Comparison of ENCODE assay signal across 22 cellular contexts in genomic region chr10:15817407-15818046, GRCh38. TPM values are rescaled to one million over a fixed set of nuclear protein-coding genes. Genes with fewer than 3 reads are reported as not detected.
A peak's percentile ranks its signal among the peaks of the same experiment; 100 is the strongest.
DNase-seq lines count a peak whose midpoint lies in the region; ATAC-seq, FAIRE-seq and TF ChIP-seq lines count a peak whose summit lies in the region.
"Had no signal": no experiment of that assay in that cellular context is flagged by ENCODE, and none has a peak within 500 bp of the region (broad histone marks: within the 10 kb centered on the region; RNA-seq: fewer than 3 reads in every experiment).

No MANE protein-coding gene starts in this region.

- no peak for TF ChIP-seq POLR2A in gastroesophageal sphincter (IDR thresholded peaks at IDR 0.05)

- H3K36me3 ChIP-seq in cardiac muscle cell = peaks cover 2% of the 10 kb centered on the region
- H3K36me3 ChIP-seq in thoracic aorta = no peaks in the 10 kb centered on the region
- peaks cover 0 to 36% of the 10 kb centered on the region in 2 donors for H3K36me3 ChIP-seq in gastroesophageal sphincter

- 21 to 56% methylated on average over 3 of the region's 3 CpGs for WGBS in gastroesophageal sphincter (ENCODE audit: low coverage in 1 of 2), 2 donors

- H3K4me1 ChIP-seq in cardiac muscle cell (ENCODE audit: low read depth) (peaks cover 13% of the 10 kb centered on the region), thoracic aorta (ENCODE audit: control insufficient read depth in 1 of 2, low read depth in 2 of 2) (peaks cover 35 to 81% of the 10 kb centered on the region in 2 donors), gastroesophageal sphincter (peaks cover 0 to 24% (median 0%) of the 10 kb centered on the region in 3 donors)

- ATAC-seq in thoracic aorta (ENCODE audit: insufficient number of reproducible peaks, low FRiP score, low read depth) (peak; percentile 21), gastroesophageal sphincter (no peak), GM19395 (IDR thresholded peaks at IDR 0.05; ENCODE audit: unreplicated experiment) (no peak)
- ATAC-seq: heart left ventricle; mucosa of descending colon; stimulated activated memory B cell treated with anti-CD40 and anti-IgM and Interleukin-4, amounts not matched to agents 10 μg/mL and 1 μg/mL and 100 μg/mL, for 72 hours; upper lobe of right lung had no signal

- H3K4me3 ChIP-seq in cardiac muscle cell (no peak overlapping the region), fibroblast of the aortic adventitia (ENCODE audit: low read depth, low read length) (no peak overlapping the region), thoracic aorta (no peak overlapping the region), gastroesophageal sphincter (no peak overlapping the region)
- H3K4me3 ChIP-seq: heart left ventricle, mucosa of descending colon, skin epidermis, upper lobe of right lung had no signal

- TF ChIP-seq CTCF in cardiac muscle cell (IDR thresholded peaks at IDR 0.05; ENCODE audit: low read depth, low read length) (no peak), fibroblast of the aortic adventitia (IDR thresholded peaks at IDR 0.05; ENCODE audit: insufficient read depth, low read length) (no peak), thoracic aorta (IDR thresholded peaks at IDR 0.05) (no peak), gastroesophageal sphincter (IDR thresholded peaks at IDR 0.05) (no peak)

- TF ChIP-seq EP300 in gastroesophageal sphincter (IDR thresholded peaks at IDR 0.05) = no peak

- no peaks in the 10 kb centered on the region for H3K27me3 ChIP-seq in cardiac muscle cell
- no peaks in the 10 kb centered on the region for H3K27me3 ChIP-seq in thoracic aorta (replicated peaks; ENCODE audit: insufficient read depth)
- H3K27me3 ChIP-seq in gastroesophageal sphincter = no peaks in the 10 kb centered on the region
- H3K27me3 ChIP-seq: heart left ventricle, upper lobe of right lung had no signal

- peak; percentile 53 to 62 for DNase-seq in cardiac muscle cell (ENCODE audit: low read depth in 1 of 2, low spot score in 1 of 2)
- DNase-seq in cardiac septum (ENCODE audit: low spot score) = no peak
- DNase-seq in NCI-H226 = peak; percentile 28
- DNase-seq in fibroblast of the aortic adventitia (ENCODE audit: low read depth) = peak; percentile 63
- DNase-seq in thoracic aorta (ENCODE audit: low spot score) = no peak
- DNase-seq in GM19239 (ENCODE audit: insufficient read length, low spot score) = no peak
- DNase-seq: activated CD4-positive, alpha-beta T cell treated with anti-CD3 and anti-CD28 coated beads for 1 hour; activated naive CD8-positive, alpha-beta T cell treated with anti-CD3 and anti-CD28 coated beads, Interleukin-2, amount 10 ng/mL, durations not matched to agents 7 days and 5 days; cerebellar nuclear complex; erythroblast; GF-D8; heart left ventricle; mucosa of descending colon; NCI-H446; SHP77 treated with DMSO at 0.1 percent for 48 hours; T-helper 9 cell; upper lobe of right lung had no signal

- intact Hi-C loops in cardiac septum (cut with DNase I) = no loop called here

- no peak for FAIRE-seq in GM19239 (lab: Jason Lieb, UNC)
- FAIRE-seq: islet of Langerhans had no signal

- H3K27ac ChIP-seq in cardiac muscle cell = peak overlapping the region; percentile 70
- peak overlapping the region; percentile 74 to 84 for H3K27ac ChIP-seq in thoracic aorta
- peak overlapping the region in 1 of 4 donors; percentile 6 for H3K27ac ChIP-seq in gastroesophageal sphincter
- H3K27ac ChIP-seq: upper lobe of right lung had no signal

- H3K9me3 ChIP-seq in cardiac muscle cell (ENCODE audit: low read depth) (no peaks in the 10 kb centered on the region), thoracic aorta (no peaks in the 10 kb centered on the region), gastroesophageal sphincter (no peaks in the 10 kb centered on the region)
- H3K9me3 ChIP-seq: heart left ventricle, mucosa of descending colon, upper lobe of right lung had no signal

RNA-seq across cellular contexts. Expression of gene MINDY3, which starts 42.8 kb away (rescaled TPM):
- total RNA-seq in cardiac muscle cell (12.4 and 14.5 TPM in 2 replicates), cardiac septum (26.3 TPM), fibroblast of the aortic adventitia (ENCODE audit: low replicate concordance) (36.2 and 43.6 TPM in 2 replicates), thoracic aorta (10 to 100 TPM; 29.6 to 32.2 TPM), gastroesophageal sphincter (10 to 100 TPM; 21.8 to 93.6 (median 36.7) TPM)
- 20.4 and 20.6 TPM in 2 replicates for polyA plus RNA-seq in cardiac muscle cell

Comparison
In these comparisons a context has a peak if more than half of its experiments do, and no peak if none do; other contexts are left out.
1. DNase-seq: peak in cardiac muscle cell (2 of 2), NCI-H226 (single experiment) and fibroblast of the aortic adventitia (single experiment); none in cardiac septum (single experiment), thoracic aorta (single experiment) and GM19239 (single experiment).